In genomic region chr19:582497-583197, GRCh38 we compare ENCODE assay signal across 22 cellular contexts. TPM values are rescaled to one million over a fixed set of nuclear protein-coding genes. Genes with fewer than 3 reads are reported as not detected.
A peak's percentile ranks its signal among the peaks of the same experiment; 100 is the strongest.
DNase-seq lines count a peak whose midpoint lies in the region; ATAC-seq and TF ChIP-seq lines count a peak whose summit lies in the region.
"Had no signal": no experiment of that assay in that cellular context is flagged by ENCODE, and none has a peak within 500 bp of the region (broad histone marks: within the 10 kb centered on the region; RNA-seq: fewer than 3 reads in every experiment).

No MANE protein-coding gene starts in this region.

- 0 out of 2 replicates have a peak, but pooled peaks cover 5% of the 10 kb centered on the region for H3K36me3 Mint-ChIP-seq in HFFc6 (ENCODE audit: low read depth)
- no peaks in the 10 kb centered on the region for H3K36me3 Mint-ChIP-seq in activated T-cell treated with anti-CD3 and anti-CD28 coated beads, Interleukin-2, amount 50 U/mL, for 4 hours (ENCODE audit: insufficient read depth)

- DNase-seq in AG08396 (ENCODE audit: low spot score): peak; percentile 64
- DNase-seq in HFFc6: peak; percentile 68
- peak; percentile 67 for DNase-seq in amniotic epithelial cell (ENCODE audit: low read depth)
- peak; percentile 56 for DNase-seq in islet precursor cell
- no peak for DNase-seq in NCI-H510A (lab: John Stamatoyannopoulos, UW)
- DNase-seq in GM13977 (ENCODE audit: low spot score): no peak
- DNase-seq in activated T-cell treated with anti-CD3 and anti-CD28 coated beads, Interleukin-2, amount 50 U/mL, for 4 hours: no peak
- DNase-seq: activated effector memory CD4-positive, alpha-beta T cell treated with Interleukin-2 at 50 U/mL for 16 hours; amniotic stem cell; NCI-H187; occipital lobe; OCI-M1; sigmoid colon; stimulated activated CD4-positive, alpha-beta T cell treated with anti-CD3 and anti-CD28 coated beads, Interleukin-2, amount 100 ng/mL, for 48 hours had no signal

- H3K4me3 Mint-ChIP-seq in HFFc6: peak overlapping the region; percentile 39
- no peak overlapping the region for H3K4me3 Mint-ChIP-seq in activated T-cell treated with anti-CD3 and anti-CD28 coated beads, Interleukin-2, amount 50 U/mL, for 4 hours

- H3K27ac Mint-ChIP-seq in HFFc6: peak overlapping the region; percentile 69

- peaks cover 20% of the 10 kb centered on the region for H3K4me1 Mint-ChIP-seq in HFFc6 (ENCODE audit: low read depth)
- peaks cover 2% of the 10 kb centered on the region for H3K4me1 Mint-ChIP-seq in activated T-cell treated with anti-CD3 and anti-CD28 coated beads, Interleukin-2, amount 50 U/mL, for 4 hours (ENCODE audit: low read depth)

- in situ Hi-C loops in GM13977 (cut with MboI; ENCODE audit: low pct_unique_long_range_greater_than_20kb, low sequenced_read_pairs, unreplicated experiment): loop anchor here (25.0 kb wide), 1 partner anchor 155 kb away; no protein-coding TSS in a partner anchor

- H3K27me3 Mint-ChIP-seq in HFFc6 (ENCODE audit: insufficient read depth): peaks cover 5% of the 10 kb centered on the region
- peaks cover 10% of the 10 kb centered on the region for H3K27me3 Mint-ChIP-seq in activated T-cell treated with anti-CD3 and anti-CD28 coated beads, Interleukin-2, amount 50 U/mL, for 4 hours (ENCODE audit: low read depth)

- ATAC-seq in HG03039 (IDR thresholded peaks at IDR 0.05; ENCODE audit: unreplicated experiment): no peak
- ATAC-seq in activated T-cell treated with anti-CD3 and anti-CD28 coated beads, Interleukin-2, amount 50 U/mL, for 4 hours: no peak
- ATAC-seq: gastroesophageal sphincter, SK-N-SH treated with all-trans-retinoic acid at 6 μM for 48 hours had no signal

- no peak for TF ChIP-seq CTCF in HFFc6 (IDR thresholded peaks at IDR 0.05)
- TF ChIP-seq CTCF in GM13977 (IDR thresholded peaks at IDR 0.05; ENCODE audit: extremely low read depth, insufficient read depth, missing control alignments): no peak

- no peaks in the 10 kb centered on the region for H3K9me3 Mint-ChIP-seq in HFFc6
- H3K9me3 Mint-ChIP-seq in activated T-cell treated with anti-CD3 and anti-CD28 coated beads, Interleukin-2, amount 50 U/mL, for 4 hours: no peaks in the 10 kb centered on the region

RNA-seq across cellular contexts. Expression of gene HCN2, which starts 7.0 kb away (rescaled TPM):
- total RNA-seq in HFFc6 (2021; fragmentation: NEBNext Ultra II Directional; extraction: Animal tissue kit (Norgen Biotek cat#: 25700)): 1 to 10 TPM; 2.8 to 3.6 (median 3.1) TPM
- under 1 TPM; 0.20 to 0.24 (median 0.22) TPM for total RNA-seq in activated T-cell treated with anti-CD3 and anti-CD28 coated beads, Interleukin-2, amount 50 U/mL, for 4 hours

RNA-seq across cellular contexts. Expression of gene BSG, which starts 10.3 kb away (rescaled TPM):
- total RNA-seq in HFFc6 (2021; fragmentation: NEBNext Ultra II Directional; extraction: Animal tissue kit (Norgen Biotek cat#: 25700)): 100 to 1,000 TPM; 422 to 534 (median 465) TPM
- total RNA-seq in activated T-cell treated with anti-CD3 and anti-CD28 coated beads, Interleukin-2, amount 50 U/mL, for 4 hours: 100 to 1,000 TPM; 241 to 277 (median 250) TPM

RNA-seq across cellular contexts. Expression of gene GZMM, which starts 38.8 kb away (rescaled TPM):
- total RNA-seq in HFFc6 (2021; fragmentation: NEBNext Ultra II Directional; extraction: Animal tissue kit (Norgen Biotek cat#: 25700)): under 1 TPM in 1 of 6 experiments, not detected in 5; 0.24 TPM
- 10 to 100 TPM; 53.2 to 71.8 (median 65.8) TPM for total RNA-seq in activated T-cell treated with anti-CD3 and anti-CD28 coated beads, Interleukin-2, amount 50 U/mL, for 4 hours
- total RNA-seq: chondrocyte, H4, HT1080, NCI-H460, occipital lobe, temporal lobe had no signal

RNA-seq across cellular contexts. Expression of gene POLRMT, which starts 50.7 kb away (rescaled TPM):
- total RNA-seq in HFFc6 (2021; fragmentation: NEBNext Ultra II Directional; extraction: Animal tissue kit (Norgen Biotek cat#: 25700)): 10 to 100 TPM; 29.9 to 44.2 (median 34.7) TPM
- 100 to 1,000 TPM; 110 to 123 (median 119) TPM for total RNA-seq in activated T-cell treated with anti-CD3 and anti-CD28 coated beads, Interleukin-2, amount 50 U/mL, for 4 hours

RNA-seq across cellular contexts. Expression of gene CDC34, which starts 51.1 kb away (rescaled TPM):
- 10 to 100 TPM; 63.8 to 79.9 (median 64.6) TPM for total RNA-seq in HFFc6 (2021; fragmentation: NEBNext Ultra II Directional; extraction: Animal tissue kit (Norgen Biotek cat#: 25700))
- total RNA-seq in activated T-cell treated with anti-CD3 and anti-CD28 coated beads, Interleukin-2, amount 50 U/mL, for 4 hours: 10 to 100 TPM; 42.1 to 48.7 (median 45.7) TPM

Comparison
In these comparisons a context has a peak if more than half of its experiments do, and no peak if none do; other contexts are left out.
1. DNase-seq: peak in AG08396 (single experiment), HFFc6 (single experiment), amniotic epithelial cell (single experiment) and islet precursor cell (single experiment); none in NCI-H510A (single experiment), GM13977 (single experiment) and activated T-cell treated with anti-CD3 and anti-CD28 coated beads, Interleukin-2, amount 50 U/mL, for 4 hours (single experiment).
2. RNA of gene GZMM, which starts 38.8 kb away (total RNA-seq): 53.2 to 71.8 TPM in activated T-cell treated with anti-CD3 and anti-CD28 coated beads, Interleukin-2, amount 50 U/mL, for 4 hours; 0.24 TPM in HFFc6; every median in the first group is over 10 times any median in the second.